ENCODE assay signal across 1 cellular context in the genomic region with DNA sequence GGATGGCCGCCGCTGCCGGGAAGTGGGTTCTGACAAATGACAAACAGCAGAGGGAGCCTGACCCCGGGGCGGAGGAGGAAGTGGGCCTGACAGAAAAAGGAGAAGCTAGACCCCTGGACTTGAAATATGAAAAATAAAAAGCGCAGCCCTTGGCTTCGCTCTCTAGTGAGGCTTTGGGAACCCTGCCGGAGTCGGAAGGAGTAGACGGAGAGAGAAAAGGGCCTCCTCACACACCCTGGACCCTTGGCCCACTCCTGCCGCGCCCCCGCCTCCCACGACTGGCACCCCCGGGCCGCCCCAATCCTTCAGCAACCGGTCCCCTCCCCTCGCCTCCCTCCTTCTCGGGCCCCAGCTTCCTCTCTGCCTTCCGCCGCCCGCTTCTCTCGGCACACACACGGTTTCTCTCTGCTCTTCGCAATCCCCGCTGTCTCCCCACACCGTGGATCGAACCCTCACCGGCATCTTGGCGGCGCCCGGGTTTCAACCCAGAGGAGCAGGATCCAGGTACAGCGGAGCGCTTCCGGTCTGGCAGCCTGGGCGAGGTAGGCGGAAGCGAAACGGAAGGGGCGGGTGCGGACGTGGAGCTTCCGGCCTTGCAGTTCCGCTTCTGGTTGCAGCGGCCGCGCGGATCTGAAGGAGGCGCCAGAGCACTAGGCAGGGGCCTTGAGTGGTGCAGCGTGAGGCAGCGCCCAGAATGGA.
TF ChIP-seq lines count a peak whose summit lies in the region.

TSS of gene ARPC3 (minus strand) at position 539 of the 699 bp plus-strand sequence. CDS start at position 462, 77 bp downstream.

TF ChIP-seq in HepG2, 621 proteins besides CTCF, POLR2A, EP300 and RAD21 (continued from another document and continues in another):
- TF ChIP-seq ZNF333 (CRISPR knock-in tag; IDR thresholded peaks at IDR 0.05; ENCODE audit: borderline replicate concordance) (peak; percentile 70; the same call in 1 of the 2 replicates), ZNF331 (CRISPR knock-in tag; IDR thresholded peaks at IDR 0.05) (peak; percentile 64), NFE2 (CRISPR knock-in tag; IDR thresholded peaks at IDR 0.05) (no peak), TMF1 (CRISPR knock-in tag; IDR thresholded peaks at IDR 0.05; ENCODE audit: low read depth) (0 out of 2 replicates have a peak, but pooled peaks have one; percentile 15), MXI1 (IDR thresholded peaks at IDR 0.05; ENCODE audit: borderline replicate concordance, low read depth, low read length) (peak; percentile 77; the same call in 2 of the 3 replicates), ZNF816 (CRISPR knock-in tag; IDR thresholded peaks at IDR 0.05; ENCODE audit: borderline replicate concordance) (peak; percentile 45), ERF (CRISPR knock-in tag; IDR thresholded peaks at IDR 0.05) (peak; percentile 87; the same call in 1 of the 2 replicates), CENPT (CRISPR knock-in tag; IDR thresholded peaks at IDR 0.05; ENCODE audit: low read depth) (no peak), ELF1 (CRISPR knock-in tag; IDR thresholded peaks at IDR 0.05) (peak; percentile 99), ZNF724P (CRISPR knock-in tag; IDR thresholded peaks at IDR 0.05; ENCODE audit: borderline replicate concordance) (peak; percentile 54; the same call in 1 of the 2 replicates), MAFG (CRISPR knock-in tag; IDR thresholded peaks at IDR 0.05) (no peak), ZSCAN31 (CRISPR knock-in tag; IDR thresholded peaks at IDR 0.05; ENCODE audit: low read depth) (peak; percentile 89), KLF11 (CRISPR knock-in tag; IDR thresholded peaks at IDR 0.05) (no peak), CREM (IDR thresholded peaks at IDR 0.05) (peak; percentile 68), CREM (CRISPR knock-in tag; IDR thresholded peaks at IDR 0.05) (no peak), RFXAP (CRISPR knock-in tag; IDR thresholded peaks at IDR 0.05; ENCODE audit: borderline replicate concordance) (peak; percentile 38; the same call in 1 of the 2 replicates), FOXA3 (CRISPR knock-in tag; IDR thresholded peaks at IDR 0.05) (peak; percentile 58), NFE2L1 (CRISPR knock-in tag; IDR thresholded peaks at IDR 0.05; ENCODE audit: borderline replicate concordance) (no peak), SNRNP70 (IDR thresholded peaks at IDR 0.05; ENCODE audit: low read depth, low read length) (no peak), ZMYM4 (CRISPR knock-in tag; IDR thresholded peaks at IDR 0.05) (peak; percentile 87), BCL6 (CRISPR knock-in tag; IDR thresholded peaks at IDR 0.05) (peak; percentile 38; the same call in 1 of the 2 replicates), SAP130 (CRISPR knock-in tag; IDR thresholded peaks at IDR 0.05; ENCODE audit: low read depth) (peak; percentile 93), ZSCAN9 (CRISPR knock-in tag; IDR thresholded peaks at IDR 0.05; ENCODE audit: borderline replicate concordance) (peak; percentile 73; the same call in 1 of the 2 replicates), ZBTB20 (CRISPR knock-in tag; IDR thresholded peaks at IDR 0.05; ENCODE audit: borderline replicate concordance, low read depth) (peak; percentile 29; the same call in 1 of the 2 replicates), ZNF143 (CRISPR knock-in tag; IDR thresholded peaks at IDR 0.05) (peak; percentile 51; the same call in 1 of the 2 replicates), HMGA1 (CRISPR knock-in tag; conservative IDR thresholded peaks at IDR 0.05) (no peak), ELF4 (CRISPR knock-in tag; IDR thresholded peaks at IDR 0.05; ENCODE audit: borderline replicate concordance) (peak; percentile 98), PLRG1 (conservative IDR thresholded peaks at IDR 0.05) (no peak), CBFB (CRISPR knock-in tag; IDR thresholded peaks at IDR 0.05) (0 out of 2 replicates have a peak, but pooled peaks have one; percentile 21), ZBTB46 (CRISPR knock-in tag; IDR thresholded peaks at IDR 0.05; ENCODE audit: borderline replicate concordance) (no peak), ZNF121 (CRISPR knock-in tag; IDR thresholded peaks at IDR 0.05) (0 out of 2 replicates have a peak, but pooled peaks have one; percentile 22), BATF2 (CRISPR knock-in tag; IDR thresholded peaks at IDR 0.05) (no peak)
- TF ChIP-seq, protein P1, sequence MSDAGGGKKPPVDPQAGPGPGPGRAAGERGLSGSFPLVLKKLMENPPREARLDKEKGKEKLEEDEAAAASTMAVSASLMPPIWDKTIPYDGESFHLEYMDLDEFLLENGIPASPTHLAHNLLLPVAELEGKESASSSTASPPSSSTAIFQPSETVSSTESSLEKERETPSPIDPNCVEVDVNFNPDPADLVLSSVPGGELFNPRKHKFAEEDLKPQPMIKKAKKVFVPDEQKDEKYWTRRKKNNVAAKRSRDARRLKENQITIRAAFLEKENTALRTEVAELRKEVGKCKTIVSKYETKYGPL (CRISPR knock-in tag; IDR thresholded peaks at IDR 0.05): 0 out of 2 replicates have a peak, but pooled peaks have one; percentile 22
- TF ChIP-seq, protein P2, sequence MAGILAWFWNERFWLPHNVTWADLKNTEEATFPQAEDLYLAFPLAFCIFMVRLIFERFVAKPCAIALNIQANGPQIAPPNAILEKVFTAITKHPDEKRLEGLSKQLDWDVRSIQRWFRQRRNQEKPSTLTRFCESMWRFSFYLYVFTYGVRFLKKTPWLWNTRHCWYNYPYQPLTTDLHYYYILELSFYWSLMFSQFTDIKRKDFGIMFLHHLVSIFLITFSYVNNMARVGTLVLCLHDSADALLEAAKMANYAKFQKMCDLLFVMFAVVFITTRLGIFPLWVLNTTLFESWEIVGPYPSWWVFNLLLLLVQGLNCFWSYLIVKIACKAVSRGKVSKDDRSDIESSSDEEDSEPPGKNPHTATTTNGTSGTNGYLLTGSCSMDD (CRISPR knock-in tag; IDR thresholded peaks at IDR 0.05): no peak
- TF ChIP-seq, protein P3, sequence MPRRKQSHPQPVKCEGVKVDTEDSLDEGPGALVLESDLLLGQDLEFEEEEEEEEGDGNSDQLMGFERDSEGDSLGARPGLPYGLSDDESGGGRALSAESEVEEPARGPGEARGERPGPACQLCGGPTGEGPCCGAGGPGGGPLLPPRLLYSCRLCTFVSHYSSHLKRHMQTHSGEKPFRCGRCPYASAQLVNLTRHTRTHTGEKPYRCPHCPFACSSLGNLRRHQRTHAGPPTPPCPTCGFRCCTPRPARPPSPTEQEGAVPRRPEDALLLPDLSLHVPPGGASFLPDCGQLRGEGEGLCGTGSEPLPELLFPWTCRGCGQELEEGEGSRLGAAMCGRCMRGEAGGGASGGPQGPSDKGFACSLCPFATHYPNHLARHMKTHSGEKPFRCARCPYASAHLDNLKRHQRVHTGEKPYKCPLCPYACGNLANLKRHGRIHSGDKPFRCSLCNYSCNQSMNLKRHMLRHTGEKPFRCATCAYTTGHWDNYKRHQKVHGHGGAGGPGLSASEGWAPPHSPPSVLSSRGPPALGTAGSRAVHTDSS (CRISPR knock-in tag; conservative IDR thresholded peaks at IDR 0.05): 0 out of 2 replicates have a peak, but pooled peaks have one; percentile 2
- TF ChIP-seq, protein P4, sequence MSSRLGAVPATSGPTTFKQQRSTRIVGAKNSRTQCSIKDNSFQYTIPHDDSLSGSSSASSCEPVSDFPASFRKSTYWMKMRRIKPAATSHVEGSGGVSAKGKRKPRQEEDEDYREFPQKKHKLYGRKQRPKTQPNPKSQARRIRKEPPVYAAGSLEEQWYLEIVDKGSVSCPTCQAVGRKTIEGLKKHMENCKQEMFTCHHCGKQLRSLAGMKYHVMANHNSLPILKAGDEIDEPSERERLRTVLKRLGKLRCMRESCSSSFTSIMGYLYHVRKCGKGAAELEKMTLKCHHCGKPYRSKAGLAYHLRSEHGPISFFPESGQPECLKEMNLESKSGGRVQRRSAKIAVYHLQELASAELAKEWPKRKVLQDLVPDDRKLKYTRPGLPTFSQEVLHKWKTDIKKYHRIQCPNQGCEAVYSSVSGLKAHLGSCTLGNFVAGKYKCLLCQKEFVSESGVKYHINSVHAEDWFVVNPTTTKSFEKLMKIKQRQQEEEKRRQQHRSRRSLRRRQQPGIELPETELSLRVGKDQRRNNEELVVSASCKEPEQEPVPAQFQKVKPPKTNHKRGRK (CRISPR knock-in tag; IDR thresholded peaks at IDR 0.05): no peak
- TF ChIP-seq, protein P5, sequence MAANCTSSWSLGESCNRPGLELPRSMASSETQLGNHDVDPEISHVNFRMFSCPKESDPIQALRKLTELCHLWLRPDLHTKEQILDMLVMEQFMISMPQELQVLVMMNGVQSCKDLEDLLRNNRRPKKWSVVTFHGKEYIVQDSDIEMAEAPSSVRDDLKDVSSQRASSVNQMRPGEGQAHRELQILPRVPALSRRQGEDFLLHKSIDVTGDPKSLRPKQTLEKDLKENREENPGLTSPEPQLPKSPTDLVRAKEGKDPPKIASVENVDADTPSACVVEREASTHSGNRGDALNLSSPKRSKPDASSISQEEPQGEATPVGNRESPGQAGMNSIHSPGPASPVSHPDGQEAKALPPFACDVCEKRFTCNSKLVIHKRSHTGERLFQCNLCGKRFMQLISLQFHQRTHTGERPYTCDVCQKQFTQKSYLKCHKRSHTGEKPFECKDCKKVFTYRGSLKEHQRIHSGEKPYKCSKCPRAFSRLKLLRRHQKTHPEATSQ (CRISPR knock-in tag; IDR thresholded peaks at IDR 0.05; ENCODE audit: borderline replicate concordance): no peak; the same call in 1 of the 2 replicates
- TF ChIP-seq, protein P6, sequence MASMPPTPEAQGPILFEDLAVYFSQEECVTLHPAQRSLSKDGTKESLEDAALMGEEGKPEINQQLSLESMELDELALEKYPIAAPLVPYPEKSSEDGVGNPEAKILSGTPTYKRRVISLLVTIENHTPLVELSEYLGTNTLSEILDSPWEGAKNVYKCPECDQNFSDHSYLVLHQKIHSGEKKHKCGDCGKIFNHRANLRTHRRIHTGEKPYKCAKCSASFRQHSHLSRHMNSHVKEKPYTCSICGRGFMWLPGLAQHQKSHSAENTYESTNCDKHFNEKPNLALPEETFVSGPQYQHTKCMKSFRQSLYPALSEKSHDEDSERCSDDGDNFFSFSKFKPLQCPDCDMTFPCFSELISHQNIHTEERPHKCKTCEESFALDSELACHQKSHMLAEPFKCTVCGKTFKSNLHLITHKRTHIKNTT (CRISPR knock-in tag; IDR thresholded peaks at IDR 0.05): no peak
